Comparison of ENCODE assay signal across 2 cellular contexts in genomic region chr1:181086926-181087325, GRCh38.
TF ChIP-seq lines count a peak whose summit lies in the region.

No MANE protein-coding gene starts in this region.

TF ChIP-seq in GM12878, 131 proteins besides CTCF, POLR2A, EP300 and RAD21:
- TF ChIP-seq FOXM1 (IDR thresholded peaks at IDR 0.05; ENCODE audit: low read depth, low read length) (no peak), CHD1 (IDR thresholded peaks at IDR 0.05; ENCODE audit: low read depth, low read length) (no peak), MYB (IDR thresholded peaks at IDR 0.05; ENCODE audit: borderline replicate concordance, low read depth, low read length) (no peak), JUNB (IDR thresholded peaks at IDR 0.05) (0 out of 2 replicates have a peak, but pooled peaks have one; percentile 22), LARP7 (IDR thresholded peaks at IDR 0.05) (no peak), SPI1 (IDR thresholded peaks at IDR 0.05; ENCODE audit: borderline replicate concordance, insufficient read depth, low read depth, low read length) (peak; percentile 39; the same call in 1 of the 2 replicates), BCL3 (IDR thresholded peaks at IDR 0.05; ENCODE audit: borderline replicate concordance, insufficient read depth, low read depth, low read length, poor library complexity, severe bottlenecking) (peak; percentile 30)

TF ChIP-seq in GM23338, 12 proteins besides CTCF, POLR2A, EP300 and RAD21:
- no peak for TF ChIP-seq NANOG (IDR thresholded peaks at IDR 0.05; ENCODE audit: borderline replicate concordance)
- no peak for TF ChIP-seq ETS1 (IDR thresholded peaks at IDR 0.05)
- TF ChIP-seq POLR2AphosphoS5 (IDR thresholded peaks at IDR 0.05; ENCODE audit: low read depth) = no peak
- TF ChIP-seq ZNF462 (CRISPR knock-in tag; IDR thresholded peaks at IDR 0.05) = no peak
- TF ChIP-seq EZH2phosphoT487 (IDR thresholded peaks at IDR 0.05; ENCODE audit: unreplicated experiment) = no peak
- no peak for TF ChIP-seq ZNF331 (CRISPR knock-in tag; IDR thresholded peaks at IDR 0.05; ENCODE audit: low read depth)
- no peak for TF ChIP-seq REST (IDR thresholded peaks at IDR 0.05; ENCODE audit: unreplicated experiment)
- TF ChIP-seq CREB1 (CRISPR knock-in tag; IDR thresholded peaks at IDR 0.05; ENCODE audit: low read depth) = no peak
- TF ChIP-seq JUNB (IDR thresholded peaks at IDR 0.05; ENCODE audit: unreplicated experiment) = no peak
